13 cellular contexts compared by ENCODE assay signal in genomic region chr3:172515130-172515918, GRCh38. TPM values are rescaled to one million over a fixed set of nuclear protein-coding genes. Genes with fewer than 3 reads are reported as not detected.
DNase-seq lines count a peak whose midpoint lies in the region; ATAC-seq and TF ChIP-seq lines count a peak whose summit lies in the region.
"Had no signal": no experiment of that assay in that cellular context is flagged by ENCODE, and none has a peak within 500 bp of the region (broad histone marks: within the 10 kb centered on the region; RNA-seq: fewer than 3 reads in every experiment).

No MANE protein-coding gene starts in this region.

- POLR2A ChIA-PET in HEK293 (lab: Yijun Ruan, JAX) = no interaction called here

- in situ Hi-C loops in gastrocnemius medialis (cut with MboI; ENCODE audit: low sequenced_read_pairs in 4 of 4) = no loop called here

- peak overlapping the region; percentile 98 for H3K27ac Mint-ChIP-seq in T-helper 17 cell

- peaks cover 16% of the 10 kb centered on the region for H3K36me3 Mint-ChIP-seq in T-helper 17 cell (ENCODE audit: low read depth)

- no peak for DNase-seq in T-helper 17 cell
- DNase-seq in esophagus squamous epithelium (lab: John Stamatoyannopoulos, UW) = no peak
- DNase-seq in gastrocnemius medialis = no peak
- DNase-seq in OCI-M2 (lab: John Stamatoyannopoulos, UW; ENCODE audit: unreplicated experiment) = no peak
- DNase-seq in Ammon's horn (ENCODE audit: low spot score) = no peak
- DNase-seq: adrenal gland; midbrain; NCI-H446; stimulated activated CD4-positive, alpha-beta T cell treated with anti-CD3 and anti-CD28 coated beads, Interleukin-1b, Interleukin-23, amount 100 ng/mL, for 48 hours; T1000 had no signal

- H3K4me1 ChIP-seq in HEK293 (ENCODE audit: control insufficient read depth, insufficient read depth, low read length) (no peaks in the 10 kb centered on the region), esophagus squamous epithelium (peaks cover 40 to 88% (median 67%) of the 10 kb centered on the region in 3 donors), gastrocnemius medialis (peaks cover 31 to 52% of the 10 kb centered on the region in 2 donors)

- intact Hi-C loops in esophagus squamous epithelium (cut with DNase I) = no loop called here
- intact Hi-C loops in gastrocnemius medialis (cut with DNase I; ENCODE audit: low total_unique reads) = no loop called here

- H3K4me3 ChIP-seq in HEK293 (ENCODE audit: low read depth, low read length) = no peak overlapping the region
- no peak overlapping the region for H3K4me3 ChIP-seq in esophagus squamous epithelium
- H3K4me3 ChIP-seq in gastrocnemius medialis = no peak overlapping the region
- H3K4me3 ChIP-seq: adrenal gland, thoracic aorta had no signal

- TF ChIP-seq POLR2A in esophagus squamous epithelium (IDR thresholded peaks at IDR 0.05) (no peak), gastrocnemius medialis (IDR thresholded peaks at IDR 0.05) (no peak)

- 17 to 31% methylated on average over 4 of the region's 4 CpGs for WGBS in esophagus squamous epithelium, 2 donors

- H3K27me3 ChIP-seq in esophagus squamous epithelium = no peaks in the 10 kb centered on the region
- no peaks in the 10 kb centered on the region for H3K27me3 ChIP-seq in gastrocnemius medialis
- H3K27me3 ChIP-seq: adrenal gland had no signal

- CTCF ChIA-PET in HEK293 (lab: Yijun Ruan, JAX) = no interaction called here

- no peak overlapping the region for H3K27ac ChIP-seq in HEK293 (ENCODE audit: extremely low read depth, low read depth, low read length)
- peak overlapping the region; percentile 81 to 92 (median 88) for H3K27ac ChIP-seq in esophagus squamous epithelium
- peak overlapping the region; percentile 58 to 75 (median 68) for H3K27ac ChIP-seq in gastrocnemius medialis

- no peaks in the 10 kb centered on the region for H3K36me3 ChIP-seq in HEK293 (ENCODE audit: control insufficient read depth in 2 of 2, insufficient read depth in 1 of 2, low read length in 2 of 2)
- peaks cover 7 to 48% (median 16%) of the 10 kb centered on the region in 3 donors for H3K36me3 ChIP-seq in esophagus squamous epithelium
- no peaks in the 10 kb centered on the region for H3K36me3 ChIP-seq in gastrocnemius medialis
- H3K36me3 ChIP-seq: thoracic aorta had no signal

- H3K4me3 Mint-ChIP-seq in T-helper 17 cell = peak overlapping the region; percentile 83

- ATAC-seq in T-helper 17 cell = no peak
- ATAC-seq in gastrocnemius medialis = no peak
- no peak for ATAC-seq in HG03280 (IDR thresholded peaks at IDR 0.05; ENCODE audit: unreplicated experiment)

- H3K9me3 ChIP-seq in HEK293 (ENCODE audit: control insufficient read depth, insufficient read depth, low read depth, low read length) (no peaks in the 10 kb centered on the region), T-helper 17 cell (ENCODE audit: control insufficient read depth, low read length, poor library complexity, severe bottlenecking) (no peaks in the 10 kb centered on the region), esophagus squamous epithelium (no peaks in the 10 kb centered on the region), gastrocnemius medialis (no peaks in the 10 kb centered on the region)
- H3K9me3 ChIP-seq: adrenal gland, thoracic aorta had no signal

- TF ChIP-seq CTCF in HEK293 (tag by site-specific recombination; IDR thresholded peaks at IDR 0.05) (no peak), esophagus squamous epithelium (IDR thresholded peaks at IDR 0.05) (no peak), gastrocnemius medialis (IDR thresholded peaks at IDR 0.05 in 4 of 5, conservative IDR thresholded peaks at IDR 0.05 in 1 of 5) (no peak)

- peaks cover 80% of the 10 kb centered on the region for H3K4me1 Mint-ChIP-seq in T-helper 17 cell

- no peaks in the 10 kb centered on the region for H3K27me3 Mint-ChIP-seq in T-helper 17 cell

TF ChIP-seq in HEK293, 187 proteins besides CTCF, POLR2A, EP300 and RAD21:
- no peak for TF ChIP-seq ZFHX2 (tag by site-specific recombination; conservative IDR thresholded peaks at IDR 0.05)
- 0 out of 2 replicates have a peak, but pooled peaks have one; percentile 48 for TF ChIP-seq GFI1B (tag by site-specific recombination; IDR thresholded peaks at IDR 0.05)

RNA-seq across cellular contexts. Expression of gene TNFSF10, which starts 7.9 kb away (rescaled TPM):
- 10 to 100 TPM in 1 of 2 donors, 1 to 10 TPM in 1; 8.3 to 22.0 TPM for total RNA-seq in T-helper 17 cell
- 100 to 1,000 TPM in 2 of 4 donors, 10 to 100 TPM in 2; 61.7 to 128 (median 83.8) TPM for total RNA-seq in esophagus squamous epithelium
- total RNA-seq in gastrocnemius medialis = 10 to 100 TPM; 10.2 to 32.8 (median 24.3) TPM
